ENCODE assay signal across 9 cellular contexts in genomic region chr9:2857564-2858198, GRCh38. TPM values are rescaled to one million over a fixed set of nuclear protein-coding genes. Genes with fewer than 3 reads are reported as not detected.
A peak's percentile ranks its signal among the peaks of the same experiment; 100 is the strongest.
DNase-seq lines count a peak whose midpoint lies in the region; ATAC-seq lines count a peak whose summit lies in the region.
"Had no signal": no experiment of that assay in that cellular context is flagged by ENCODE, and none has a peak within 500 bp of the region (broad histone marks: within the 10 kb centered on the region; RNA-seq: fewer than 3 reads in every experiment).

No MANE protein-coding gene starts in this region.

- H2BK12ac ChIP-seq in mesenchymal stem cell (ENCODE audit: low read length in 2 of 2): no peak overlapping the region

- no peaks in the 10 kb centered on the region for H3K36me3 ChIP-seq in mesenchymal stem cell (ENCODE audit: control insufficient read depth in 1 of 2, insufficient read depth in 2 of 2, low read depth in 1 of 2, low read length in 2 of 2)

- H2BK120ac ChIP-seq in mesenchymal stem cell (ENCODE audit: low read depth, low read length): no peak overlapping the region

- no peaks in the 10 kb centered on the region for H3K9me3 ChIP-seq in mesenchymal stem cell (ENCODE audit: control insufficient read depth, low read length)

- no peak overlapping the region for H2AFZ ChIP-seq in mesenchymal stem cell (ENCODE audit: low read depth, low read length)

- H3K9ac ChIP-seq in mesenchymal stem cell (ENCODE audit: low read length): no peak overlapping the region

- peaks cover 8% of the 10 kb centered on the region for H3K4me1 Mint-ChIP-seq in activated CD4-positive, alpha-beta T cell treated with anti-CD3 and anti-CD28 coated beads, Interleukin-2, amount 10 ng/mL, durations not matched to agents 7 days and 5 days

- ATAC-seq in GM19397 (IDR thresholded peaks at IDR 0.05; ENCODE audit: unreplicated experiment): peak; percentile 88
- ATAC-seq in HG03457 (IDR thresholded peaks at IDR 0.05; ENCODE audit: unreplicated experiment): peak; percentile 85

- CTCF ChIA-PET in activated CD4-positive, alpha-beta T cell treated with anti-CD3 and anti-CD28 coated beads, Interleukin-2, amount 10 ng/mL, durations not matched to agents 7 days and 5 days (lab: Charles Lee): interaction anchor here (0.6 to 1.4 kb wide), 6 partner anchors 9 to 868 kb away, joined by 3 to 9 read pairs (median 4); partner anchors contain the start of gene PUM3

- no peaks in the 10 kb centered on the region for H3K79me1 ChIP-seq in mesenchymal stem cell (replicated peaks; ENCODE audit: low read length, poor library complexity, severe bottlenecking)

- no peak overlapping the region for H3K27ac ChIP-seq in mesenchymal stem cell (ENCODE audit: low read length, poor library complexity, severe bottlenecking)

- 4% methylated on average over 8 of the region's 8 CpGs for WGBS in mesenchymal stem cell

- no peak overlapping the region for H4K8ac ChIP-seq in mesenchymal stem cell (ENCODE audit: low read length)

- peaks cover 22% of the 10 kb centered on the region for H3K27me3 Mint-ChIP-seq in activated CD4-positive, alpha-beta T cell treated with anti-CD3 and anti-CD28 coated beads, Interleukin-2, amount 10 ng/mL, durations not matched to agents 7 days and 5 days

- no peak overlapping the region for H3K23ac ChIP-seq in mesenchymal stem cell (ENCODE audit: low read length in 2 of 2)

- H3K4me1 ChIP-seq in mesenchymal stem cell (ENCODE audit: control insufficient read depth, insufficient read depth, low read depth, low read length): no peaks in the 10 kb centered on the region

- H3K4ac ChIP-seq in mesenchymal stem cell (ENCODE audit: low read depth in 1 of 2, low read length in 2 of 2): no peak overlapping the region

- no peaks in the 10 kb centered on the region for H3K36me3 Mint-ChIP-seq in activated CD4-positive, alpha-beta T cell treated with anti-CD3 and anti-CD28 coated beads, Interleukin-2, amount 10 ng/mL, durations not matched to agents 7 days and 5 days (ENCODE audit: low read depth)
- H3K36me3 Mint-ChIP-seq: activated naive CD4-positive, alpha-beta T cell treated with anti-CD3 and anti-CD28 coated beads, Interleukin-2, amount 50 U/mL, for 24 hours had no signal

- H3K27me3 ChIP-seq in mesenchymal stem cell (ENCODE audit: control insufficient read depth in 1 of 2, insufficient read depth in 1 of 2, low read length in 2 of 2): peaks cover 23 to 28% of the 10 kb centered on the region in 2 experiments

- H2BK5ac ChIP-seq in mesenchymal stem cell (ENCODE audit: low read depth, low read length, poor library complexity, severe bottlenecking): no peak overlapping the region

- DNase-seq in COLO829 (ENCODE audit: low spot score): peak; percentile 62
- peak; percentile 43 for DNase-seq in NCI-H510A (lab: John Stamatoyannopoulos, UW)
- peak; percentile 78 for DNase-seq in activated CD4-positive, alpha-beta T cell treated with anti-CD3 and anti-CD28 coated beads, Interleukin-2, amount 10 ng/mL, durations not matched to agents 7 days and 5 days
- DNase-seq in effector CD4-positive, alpha-beta T cell: peak; percentile 50
- peak; percentile 71 for DNase-seq in mesenchymal stem cell
- peak; percentile 28 to 38 for DNase-seq in stimulated activated CD8-positive, alpha-beta memory T cell treated with anti-CD3 and anti-CD28 coated beads, Interleukin-2, amount 100 ng/mL, for 48 hours (ENCODE audit: low read depth in 2 of 2)

- H3K4me3 Mint-ChIP-seq in activated CD4-positive, alpha-beta T cell treated with anti-CD3 and anti-CD28 coated beads, Interleukin-2, amount 10 ng/mL, durations not matched to agents 7 days and 5 days: no peak overlapping the region
- H3K4me3 Mint-ChIP-seq: activated naive CD4-positive, alpha-beta T cell treated with anti-CD3 and anti-CD28 coated beads, Interleukin-2, amount 50 U/mL, for 24 hours had no signal

- no peak overlapping the region for H2BK15ac ChIP-seq in mesenchymal stem cell (ENCODE audit: low read depth, poor library complexity, severe bottlenecking)

- H2AK5ac ChIP-seq in mesenchymal stem cell (ENCODE audit: low read length, severe bottlenecking): no peak overlapping the region

- POLR2A ChIA-PET in activated CD4-positive, alpha-beta T cell treated with anti-CD3 and anti-CD28 coated beads, Interleukin-2, amount 10 ng/mL, durations not matched to agents 7 days and 5 days (lab: Charles Lee): no interaction called here

- H3K14ac ChIP-seq in mesenchymal stem cell (ENCODE audit: low read length in 2 of 2): no peak overlapping the region

- no peak overlapping the region for H3K4me2 ChIP-seq in mesenchymal stem cell (ENCODE audit: low read length, poor library complexity, severe bottlenecking)

- H3K4me3 ChIP-seq in mesenchymal stem cell (ENCODE audit: insufficient read depth in 1 of 2, low read depth in 1 of 2, low read length in 2 of 2): no peak overlapping the region

- H3K9me3 Mint-ChIP-seq in activated CD4-positive, alpha-beta T cell treated with anti-CD3 and anti-CD28 coated beads, Interleukin-2, amount 10 ng/mL, durations not matched to agents 7 days and 5 days: no peaks in the 10 kb centered on the region
- H3K9me3 Mint-ChIP-seq: activated naive CD4-positive, alpha-beta T cell treated with anti-CD3 and anti-CD28 coated beads, Interleukin-2, amount 50 U/mL, for 24 hours had no signal

- H3K27ac Mint-ChIP-seq in activated CD4-positive, alpha-beta T cell treated with anti-CD3 and anti-CD28 coated beads, Interleukin-2, amount 10 ng/mL, durations not matched to agents 7 days and 5 days: no peak overlapping the region
- H3K27ac Mint-ChIP-seq: activated naive CD4-positive, alpha-beta T cell treated with anti-CD3 and anti-CD28 coated beads, Interleukin-2, amount 50 U/mL, for 24 hours had no signal

- no peak overlapping the region for H3K18ac ChIP-seq in mesenchymal stem cell (ENCODE audit: low read depth in 1 of 2, low read length in 2 of 2)

- no peak overlapping the region for H4K91ac ChIP-seq in mesenchymal stem cell (ENCODE audit: low read length)

RNA-seq across cellular contexts. Expression of gene PUM3, which starts 13.8 kb away (rescaled TPM):
- 10 to 100 TPM; 49.8 to 57.2 TPM for total RNA-seq in activated CD4-positive, alpha-beta T cell treated with anti-CD3 and anti-CD28 coated beads, Interleukin-2, amount 10 ng/mL, durations not matched to agents 7 days and 5 days
- polyA plus RNA-seq in mesenchymal stem cell (2013, experiment 1 of 2): 44.9 TPM
- 43.3 TPM for polyA plus RNA-seq in mesenchymal stem cell (2013, experiment 2 of 2)
